8 cellular contexts compared by ENCODE assay signal in the genomic region with DNA sequence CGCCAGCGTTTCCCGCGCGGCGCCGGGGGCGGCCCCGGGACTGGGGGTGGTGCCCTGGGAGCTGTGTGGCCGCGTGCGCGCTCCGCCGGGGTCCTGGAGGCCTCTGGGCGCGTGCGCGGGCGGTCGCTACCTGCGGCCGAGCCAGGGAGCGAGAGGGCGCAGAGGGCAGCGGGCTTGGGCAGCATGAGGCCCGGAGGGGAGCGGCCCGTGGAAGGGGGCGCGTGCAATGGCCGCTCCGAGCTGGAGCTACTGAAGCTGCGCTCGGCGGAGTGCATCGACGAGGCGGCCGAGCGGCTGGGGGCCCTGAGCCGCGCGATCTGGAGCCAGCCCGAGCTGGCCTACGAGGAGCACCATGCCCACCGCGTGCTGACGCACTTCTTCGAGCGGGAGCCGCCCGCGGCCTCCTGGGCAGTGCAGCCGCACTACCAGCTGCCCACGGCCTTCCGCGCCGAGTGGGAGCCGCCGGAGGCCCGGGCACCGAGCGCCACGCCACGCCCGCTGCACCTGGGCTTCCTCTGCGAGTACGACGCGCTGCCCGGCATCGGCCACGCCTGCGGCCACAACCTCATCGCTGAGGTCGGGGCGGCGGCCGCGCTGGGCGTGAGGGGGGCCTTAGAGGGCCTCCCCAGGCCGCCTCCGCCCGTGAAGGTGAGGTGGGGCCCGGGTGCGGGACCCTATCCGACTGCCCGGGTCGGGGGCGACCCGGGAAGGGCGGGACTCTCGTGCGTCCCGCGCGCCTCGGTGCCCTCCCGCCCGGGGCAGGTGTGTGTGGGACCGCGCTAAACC.
A peak's percentile ranks its signal among the peaks of the same experiment; 100 is the strongest.
DNase-seq lines count a peak whose midpoint lies in the region; ATAC-seq lines count a peak whose summit lies in the region.

A gene with protein sequence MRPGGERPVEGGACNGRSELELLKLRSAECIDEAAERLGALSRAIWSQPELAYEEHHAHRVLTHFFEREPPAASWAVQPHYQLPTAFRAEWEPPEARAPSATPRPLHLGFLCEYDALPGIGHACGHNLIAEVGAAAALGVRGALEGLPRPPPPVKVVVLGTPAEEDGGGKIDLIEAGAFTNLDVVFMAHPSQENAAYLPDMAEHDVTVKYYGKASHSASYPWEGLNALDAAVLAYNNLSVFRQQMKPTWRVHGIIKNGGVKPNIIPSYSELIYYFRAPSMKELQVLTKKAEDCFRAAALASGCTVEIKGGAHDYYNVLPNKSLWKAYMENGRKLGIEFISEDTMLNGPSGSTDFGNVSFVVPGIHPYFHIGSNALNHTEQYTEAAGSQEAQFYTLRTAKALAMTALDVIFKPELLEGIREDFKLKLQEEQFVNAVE (plus strand): TSS at position 94 of the 786 bp plus-strand sequence. CDS start 90 bp downstream, at position 184.

- H3K9me3 Mint-ChIP-seq in memory B cell: no peaks in the 10 kb centered on the region

- H3K27ac Mint-ChIP-seq in memory B cell: peak within 1 kb of the TSS; percentile 98

- peak; percentile 49 for DNase-seq in AG08395 (ENCODE audit: low spot score)
- DNase-seq in NCI-H345 (lab: John Stamatoyannopoulos, UW): peak; percentile 79
- peak; percentile 69 to 75 for DNase-seq in activated CD4-positive, alpha-beta T cell treated with anti-CD3 and anti-CD28 coated beads, Interleukin-2, amount 50 U/mL, for 48 hours
- peak; percentile 76 for DNase-seq in ecto neural progenitor cell (ENCODE audit: low spot score)
- peak; percentile 11 to 67 for DNase-seq in memory B cell (ENCODE audit: low spot score in 2 of 2)
- peak; percentile 60 for DNase-seq in stimulated activated CD8-positive, alpha-beta memory T cell treated with anti-CD3 and anti-CD28 coated beads, Interleukin-12 subunit alpha, Interleukin-12 subunit beta, amount 100 ng/mL, for 4 hours (ENCODE audit: low read depth)

- ATAC-seq in GM18861 (IDR thresholded peaks at IDR 0.05; ENCODE audit: unreplicated experiment): peak; percentile 50
- ATAC-seq in HG03064 (IDR thresholded peaks at IDR 0.05; ENCODE audit: low read depth, unreplicated experiment): peak; percentile 76
- peak; percentile 72 for ATAC-seq in memory B cell (ENCODE audit: low read depth)

- peaks cover 10% of the 10 kb centered on the region for H3K4me1 Mint-ChIP-seq in memory B cell

- peak within 1 kb of the TSS; percentile 98 for H3K4me3 Mint-ChIP-seq in memory B cell

- no peaks in the 10 kb centered on the region for H3K27me3 Mint-ChIP-seq in memory B cell

- H3K36me3 Mint-ChIP-seq in memory B cell: peaks cover 4% of the 10 kb centered on the region

Comparison
In these comparisons a context has a peak if more than half of its experiments do, and no peak if none do; other contexts are left out.
1. Peak in every context shown above with its lines: DNase-seq and ATAC-seq.